Comparison of ENCODE assay signal across 1 cellular context in the genomic region with DNA sequence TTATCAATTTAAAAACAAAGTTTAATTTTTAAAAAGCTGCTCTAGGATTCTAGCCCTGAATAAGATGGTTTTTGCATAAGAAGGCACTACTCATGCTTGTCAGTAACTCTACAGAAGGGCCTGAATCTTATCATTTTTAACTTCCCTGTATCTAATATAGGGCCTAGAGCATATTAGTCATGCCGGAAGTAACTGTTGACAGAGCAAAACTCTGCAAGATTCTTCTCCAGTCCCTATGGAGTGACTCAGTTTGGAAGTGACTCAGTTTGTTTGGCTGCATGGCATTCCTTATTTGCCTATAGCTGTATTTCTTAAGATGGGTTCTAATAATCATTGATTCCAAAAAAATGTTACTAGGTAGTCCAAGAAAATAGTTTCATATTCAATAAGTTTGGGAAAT.
TF ChIP-seq lines count a peak whose summit lies in the region.

No MANE protein-coding gene starts in this region.

TF ChIP-seq in HCT116, 20 proteins besides CTCF, POLR2A, EP300 and RAD21 (continued from another document):
- TF ChIP-seq EGR1 (IDR thresholded peaks at IDR 0.05; ENCODE audit: low read depth) (no peak), SRF (IDR thresholded peaks at IDR 0.05; ENCODE audit: low read depth) (peak; percentile 57; the same call in 1 of the 2 replicates), FOSL1 (IDR thresholded peaks at IDR 0.05; ENCODE audit: low read depth) (peak; percentile 83), CEBPB (IDR thresholded peaks at IDR 0.05; ENCODE audit: low read depth) (no peak), JUND (IDR thresholded peaks at IDR 0.05) (peak; percentile 73), REST (IDR thresholded peaks at IDR 0.05; ENCODE audit: low read depth) (no peak), EZH2phosphoT487 (IDR thresholded peaks at IDR 0.05; ENCODE audit: borderline replicate concordance) (no peak), ZBTB33 (IDR thresholded peaks at IDR 0.05; ENCODE audit: extremely low read depth, insufficient replicate concordance, low read length) (no peak), ELF1 (IDR thresholded peaks at IDR 0.05; ENCODE audit: borderline replicate concordance, low read depth) (no peak), POLR2AphosphoS5 (IDR thresholded peaks at IDR 0.05; ENCODE audit: low read depth, low read length) (no peak), YY1 (IDR thresholded peaks at IDR 0.05; ENCODE audit: extremely low read depth, insufficient replicate concordance, low read depth, low read length) (no peak), ZFX (IDR thresholded peaks at IDR 0.05) (no peak), TCF7L2 (IDR thresholded peaks at IDR 0.05; ENCODE audit: borderline replicate concordance, extremely low read depth, insufficient read depth, insufficient read length) (no peak), SIN3A (IDR thresholded peaks at IDR 0.05; ENCODE audit: low read depth) (no peak), CBX3 (IDR thresholded peaks at IDR 0.05; ENCODE audit: low read depth) (0 out of 2 replicates have a peak, but pooled peaks have one; percentile 18), ATF3 (IDR thresholded peaks at IDR 0.05) (no peak)
- TF ChIP-seq, protein P1, sequence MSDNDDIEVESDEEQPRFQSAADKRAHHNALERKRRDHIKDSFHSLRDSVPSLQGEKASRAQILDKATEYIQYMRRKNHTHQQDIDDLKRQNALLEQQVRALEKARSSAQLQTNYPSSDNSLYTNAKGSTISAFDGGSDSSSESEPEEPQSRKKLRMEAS (IDR thresholded peaks at IDR 0.05) = no peak
